In the genomic region with DNA sequence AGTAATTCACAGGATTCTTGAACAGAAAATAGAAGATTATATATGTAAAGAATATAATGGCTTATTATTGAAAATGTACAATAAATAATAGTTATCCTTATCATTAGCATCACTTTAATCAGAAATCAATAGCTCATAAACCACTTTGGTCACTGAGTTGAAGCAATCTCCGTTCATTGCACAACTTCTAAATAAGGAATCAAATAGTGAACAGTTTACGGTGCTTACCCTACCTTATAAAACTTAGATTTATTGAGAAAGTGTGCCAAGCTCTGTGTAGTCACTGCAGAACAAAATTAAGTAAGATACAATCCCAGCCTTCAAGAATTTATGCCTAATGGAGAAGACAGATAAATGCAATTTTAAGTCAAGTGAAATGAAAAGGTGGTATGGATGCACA, we compare ENCODE assay signal across 2 cellular contexts.
TF ChIP-seq lines count a peak whose summit lies in the region.

No MANE protein-coding gene starts in this region.

TF ChIP-seq in GM23338, 12 proteins besides CTCF, POLR2A, EP300 and RAD21 (continued from another document):
- TF ChIP-seq REST (IDR thresholded peaks at IDR 0.05; ENCODE audit: unreplicated experiment) = no peak
- no peak for TF ChIP-seq POLR2AphosphoS5 (IDR thresholded peaks at IDR 0.05; ENCODE audit: low read depth)
- TF ChIP-seq ZNF114 (CRISPR knock-in tag; IDR thresholded peaks at IDR 0.05) = no peak
- no peak for TF ChIP-seq CREB1 (CRISPR knock-in tag; IDR thresholded peaks at IDR 0.05; ENCODE audit: low read depth)
- TF ChIP-seq, protein P1, sequence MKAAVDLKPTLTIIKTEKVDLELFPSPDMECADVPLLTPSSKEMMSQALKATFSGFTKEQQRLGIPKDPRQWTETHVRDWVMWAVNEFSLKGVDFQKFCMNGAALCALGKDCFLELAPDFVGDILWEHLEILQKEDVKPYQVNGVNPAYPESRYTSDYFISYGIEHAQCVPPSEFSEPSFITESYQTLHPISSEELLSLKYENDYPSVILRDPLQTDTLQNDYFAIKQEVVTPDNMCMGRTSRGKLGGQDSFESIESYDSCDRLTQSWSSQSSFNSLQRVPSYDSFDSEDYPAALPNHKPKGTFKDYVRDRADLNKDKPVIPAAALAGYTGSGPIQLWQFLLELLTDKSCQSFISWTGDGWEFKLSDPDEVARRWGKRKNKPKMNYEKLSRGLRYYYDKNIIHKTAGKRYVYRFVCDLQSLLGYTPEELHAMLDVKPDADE (IDR thresholded peaks at IDR 0.05) = no peak
- TF ChIP-seq, protein P2, sequence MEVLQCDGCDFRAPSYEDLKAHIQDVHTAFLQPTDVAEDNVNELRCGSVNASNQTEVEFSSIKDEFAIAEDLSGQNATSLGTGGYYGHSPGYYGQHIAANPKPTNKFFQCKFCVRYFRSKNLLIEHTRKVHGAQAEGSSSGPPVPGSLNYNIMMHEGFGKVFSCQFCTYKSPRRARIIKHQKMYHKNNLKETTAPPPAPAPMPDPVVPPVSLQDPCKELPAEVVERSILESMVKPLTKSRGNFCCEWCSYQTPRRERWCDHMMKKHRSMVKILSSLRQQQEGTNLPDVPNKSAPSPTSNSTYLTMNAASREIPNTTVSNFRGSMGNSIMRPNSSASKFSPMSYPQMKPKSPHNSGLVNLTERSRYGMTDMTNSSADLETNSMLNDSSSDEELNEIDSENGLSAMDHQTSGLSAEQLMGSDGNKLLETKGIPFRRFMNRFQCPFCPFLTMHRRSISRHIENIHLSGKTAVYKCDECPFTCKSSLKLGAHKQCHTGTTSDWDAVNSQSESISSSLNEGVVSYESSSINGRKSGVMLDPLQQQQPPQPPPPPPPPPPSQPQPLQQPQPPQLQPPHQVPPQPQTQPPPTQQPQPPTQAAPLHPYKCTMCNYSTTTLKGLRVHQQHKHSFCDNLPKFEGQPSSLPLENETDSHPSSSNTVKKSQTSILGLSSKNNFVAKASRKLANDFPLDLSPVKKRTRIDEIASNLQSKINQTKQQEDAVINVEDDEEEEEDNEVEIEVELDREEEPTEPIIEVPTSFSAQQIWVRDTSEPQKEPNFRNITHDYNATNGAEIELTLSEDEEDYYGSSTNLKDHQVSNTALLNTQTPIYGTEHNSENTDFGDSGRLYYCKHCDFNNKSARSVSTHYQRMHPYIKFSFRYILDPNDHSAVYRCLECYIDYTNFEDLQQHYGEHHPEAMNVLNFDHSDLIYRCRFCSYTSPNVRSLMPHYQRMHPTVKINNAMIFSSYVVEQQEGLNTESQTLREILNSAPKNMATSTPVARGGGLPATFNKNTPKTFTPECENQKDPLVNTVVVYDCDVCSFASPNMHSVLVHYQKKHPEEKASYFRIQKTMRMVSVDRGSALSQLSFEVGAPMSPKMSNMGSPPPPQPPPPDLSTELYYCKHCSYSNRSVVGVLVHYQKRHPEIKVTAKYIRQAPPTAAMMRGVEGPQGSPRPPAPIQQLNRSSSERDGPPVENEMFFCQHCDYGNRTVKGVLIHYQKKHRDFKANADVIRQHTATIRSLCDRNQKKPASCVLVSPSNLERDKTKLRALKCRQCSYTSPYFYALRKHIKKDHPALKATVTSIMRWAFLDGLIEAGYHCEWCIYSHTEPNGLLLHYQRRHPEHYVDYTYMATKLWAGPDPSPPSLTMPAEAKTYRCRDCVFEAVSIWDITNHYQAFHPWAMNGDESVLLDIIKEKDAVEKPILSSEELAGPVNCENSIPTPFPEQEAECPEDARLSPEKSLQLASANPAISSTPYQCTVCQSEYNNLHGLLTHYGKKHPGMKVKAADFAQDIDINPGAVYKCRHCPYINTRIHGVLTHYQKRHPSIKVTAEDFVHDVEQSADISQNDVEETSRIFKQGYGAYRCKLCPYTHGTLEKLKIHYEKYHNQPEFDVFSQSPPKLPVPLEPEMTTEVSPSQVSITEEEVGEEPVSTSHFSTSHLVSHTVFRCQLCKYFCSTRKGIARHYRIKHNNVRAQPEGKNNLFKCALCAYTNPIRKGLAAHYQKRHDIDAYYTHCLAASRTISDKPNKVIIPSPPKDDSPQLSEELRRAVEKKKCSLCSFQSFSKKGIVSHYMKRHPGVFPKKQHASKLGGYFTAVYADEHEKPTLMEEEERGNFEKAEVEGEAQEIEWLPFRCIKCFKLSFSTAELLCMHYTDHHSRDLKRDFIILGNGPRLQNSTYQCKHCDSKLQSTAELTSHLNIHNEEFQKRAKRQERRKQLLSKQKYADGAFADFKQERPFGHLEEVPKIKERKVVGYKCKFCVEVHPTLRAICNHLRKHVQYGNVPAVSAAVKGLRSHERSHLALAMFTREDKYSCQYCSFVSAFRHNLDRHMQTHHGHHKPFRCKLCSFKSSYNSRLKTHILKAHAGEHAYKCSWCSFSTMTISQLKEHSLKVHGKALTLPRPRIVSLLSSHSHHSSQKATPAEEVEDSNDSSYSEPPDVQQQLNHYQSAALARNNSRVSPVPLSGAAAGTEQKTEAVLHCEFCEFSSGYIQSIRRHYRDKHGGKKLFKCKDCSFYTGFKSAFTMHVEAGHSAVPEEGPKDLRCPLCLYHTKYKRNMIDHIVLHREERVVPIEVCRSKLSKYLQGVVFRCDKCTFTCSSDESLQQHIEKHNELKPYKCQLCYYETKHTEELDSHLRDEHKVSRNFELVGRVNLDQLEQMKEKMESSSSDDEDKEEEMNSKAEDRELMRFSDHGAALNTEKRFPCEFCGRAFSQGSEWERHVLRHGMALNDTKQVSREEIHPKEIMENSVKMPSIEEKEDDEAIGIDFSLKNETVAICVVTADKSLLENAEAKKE (CRISPR knock-in tag; IDR thresholded peaks at IDR 0.05) = no peak

TF ChIP-seq in WTC11, 78 proteins besides CTCF, POLR2A, EP300 and RAD21 (continued from another document):
- TF ChIP-seq PREB (CRISPR knock-in tag; IDR thresholded peaks at IDR 0.05; ENCODE audit: borderline replicate concordance) = no peak
- TF ChIP-seq, protein P3, sequence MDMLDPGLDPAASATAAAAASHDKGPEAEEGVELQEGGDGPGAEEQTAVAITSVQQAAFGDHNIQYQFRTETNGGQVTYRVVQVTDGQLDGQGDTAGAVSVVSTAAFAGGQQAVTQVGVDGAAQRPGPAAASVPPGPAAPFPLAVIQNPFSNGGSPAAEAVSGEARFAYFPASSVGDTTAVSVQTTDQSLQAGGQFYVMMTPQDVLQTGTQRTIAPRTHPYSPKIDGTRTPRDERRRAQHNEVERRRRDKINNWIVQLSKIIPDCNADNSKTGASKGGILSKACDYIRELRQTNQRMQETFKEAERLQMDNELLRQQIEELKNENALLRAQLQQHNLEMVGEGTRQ (CRISPR knock-in tag; IDR thresholded peaks at IDR 0.05) = no peak
- TF ChIP-seq ZNF138 (CRISPR knock-in tag; conservative IDR thresholded peaks at IDR 0.05) = no peak
TF ChIP-seq in WTC11: peak in this region for 0.
